In the genomic region with DNA sequence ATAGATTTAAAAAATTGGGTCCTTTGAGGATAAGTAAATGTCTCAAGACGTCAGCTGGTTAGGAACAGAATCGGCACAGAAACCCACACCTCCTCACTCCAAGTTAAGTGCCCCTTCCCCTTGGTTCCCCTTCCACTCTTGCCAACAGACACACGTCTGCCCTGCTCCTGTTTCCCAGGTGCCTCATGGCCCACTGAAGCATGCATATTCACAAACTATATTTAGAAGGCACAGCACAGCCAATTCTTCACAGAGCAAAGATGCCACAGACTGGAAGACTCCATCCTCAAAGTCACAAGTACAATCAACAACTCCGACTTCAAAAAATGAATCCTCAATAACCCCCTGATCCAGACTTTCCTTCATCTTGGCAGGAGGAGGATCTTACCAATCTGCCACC, we compare ENCODE assay signal across 25 cellular contexts.
"Had no signal": no experiment of that assay in that cellular context is flagged by ENCODE, and none has a peak within 500 bp of the region (broad histone marks: within the 10 kb centered on the region; RNA-seq: fewer than 3 reads in every experiment).

No MANE protein-coding gene starts in this region.

- H3K36me3 Mint-ChIP-seq: activated CD8-positive, alpha-beta memory T cell treated with anti-CD3 and anti-CD28 coated beads, Interleukin-2, amount 10 ng/mL, durations not matched to agents 7 days and 5 days; immature natural killer cell; naive B cell had no signal

- H3K36me3 ChIP-seq: breast epithelium, lower lobe of right lung, right lobe of liver, tibial nerve had no signal

- H3K27ac ChIP-seq: breast epithelium, epithelial cell of prostate, lower lobe of right lung, right lobe of liver, tibial nerve had no signal

- H3K4me1 Mint-ChIP-seq: activated B cell treated with CpG ODN at 0.5 μM for 24 hours, naive B cell had no signal

- H3K9me3 Mint-ChIP-seq: activated B cell treated with CpG ODN at 0.5 μM for 24 hours; central memory CD8-positive, alpha-beta T cell; immature natural killer cell; T-helper 2 cell treated with Interferon-gamma antibody and Interleukin-4, amounts not matched to agents 5 μg/mL and 100 μg/mL, for 36 hours had no signal

- H3K4me3 Mint-ChIP-seq: activated B cell treated with CpG ODN at 0.5 μM for 24 hours; activated CD4-positive, alpha-beta T cell treated with anti-CD3 and anti-CD28 coated beads for 36 hours; activated CD8-positive, alpha-beta memory T cell treated with anti-CD3 and anti-CD28 coated beads, Interleukin-2, amount 10 ng/mL, durations not matched to agents 7 days and 5 days; activated CD8-positive, alpha-beta T cell treated with anti-CD3 and anti-CD28 coated beads, Interleukin-2, amount 10 ng/mL, durations not matched to agents 7 days and 5 days; activated T-cell treated with anti-CD3 and anti-CD28 coated beads, Interleukin-2, amount 50 U/mL, for 72 hours; central memory CD8-positive, alpha-beta T cell; immature natural killer cell; T-helper 2 cell treated with Interferon-gamma antibody and Interleukin-4, amounts not matched to agents 5 μg/mL and 100 μg/mL, for 36 hours had no signal

- H3K4me1 ChIP-seq: breast epithelium, lower lobe of right lung, right lobe of liver had no signal

- H3K27ac Mint-ChIP-seq: activated B cell treated with CpG ODN at 0.5 μM for 24 hours; activated CD4-positive, alpha-beta T cell treated with anti-CD3 and anti-CD28 coated beads for 36 hours; activated CD8-positive, alpha-beta memory T cell treated with anti-CD3 and anti-CD28 coated beads, Interleukin-2, amount 10 ng/mL, durations not matched to agents 7 days and 5 days; activated CD8-positive, alpha-beta T cell treated with anti-CD3 and anti-CD28 coated beads, Interleukin-2, amount 10 ng/mL, durations not matched to agents 7 days and 5 days; activated naive CD4-positive, alpha-beta T cell treated with anti-CD3 and anti-CD28 coated beads, Interleukin-2, amount 50 U/mL, for 72 hours; activated T-cell treated with anti-CD3 and anti-CD28 coated beads, Interleukin-2, amount 50 U/mL, for 72 hours; immature natural killer cell; naive B cell; T-helper 2 cell treated with Interferon-gamma antibody and Interleukin-4, amounts not matched to agents 5 μg/mL and 100 μg/mL, for 36 hours had no signal

- H3K9me3 ChIP-seq: breast epithelium, lower lobe of right lung, right lobe of liver, tibial nerve had no signal

- H3K27me3 ChIP-seq: breast epithelium, right lobe of liver, tibial nerve had no signal

- ATAC-seq: activated CD4-positive, alpha-beta T cell treated with anti-CD3 and anti-CD28 coated beads for 36 hours; activated CD8-positive, alpha-beta memory T cell treated with anti-CD3 and anti-CD28 coated beads, Interleukin-2, amount 10 ng/mL, durations not matched to agents 7 days and 5 days; activated CD8-positive, alpha-beta T cell treated with anti-CD3 and anti-CD28 coated beads, Interleukin-2, amount 10 ng/mL, durations not matched to agents 7 days and 5 days; activated naive CD4-positive, alpha-beta T cell treated with anti-CD3 and anti-CD28 coated beads, Interleukin-2, amount 50 U/mL, for 72 hours; activated T-cell treated with anti-CD3 and anti-CD28 coated beads, Interleukin-2, amount 50 U/mL, for 72 hours; left colon; lower lobe of right lung; right lobe of liver had no signal

- H3K4me3 ChIP-seq: breast epithelium, lower lobe of right lung, right lobe of liver, tibial nerve had no signal

- DNase-seq: activated B cell treated with CpG ODN at 0.5 μM for 24 hours; activated CD4-positive, alpha-beta T cell treated with anti-CD3 and anti-CD28 coated beads for 36 hours; activated CD8-positive, alpha-beta memory T cell treated with anti-CD3 and anti-CD28 coated beads, Interleukin-2, amount 10 ng/mL, durations not matched to agents 7 days and 5 days; activated CD8-positive, alpha-beta T cell treated with anti-CD3 and anti-CD28 coated beads, Interleukin-2, amount 10 ng/mL, durations not matched to agents 7 days and 5 days; activated naive CD4-positive, alpha-beta T cell; activated T-cell treated with anti-CD3 and anti-CD28 coated beads for 4 hours; activated T-cell treated with anti-CD3 and anti-CD28 coated beads, Interleukin-2, amount 50 U/mL, for 72 hours; effector CD8-positive, alpha-beta T cell; hypothalamus; immature natural killer cell; kidney; left colon; lower lobe of right lung; mesendoderm; naive B cell; right lobe of liver; stimulated activated CD4-positive, alpha-beta T cell treated with anti-CD3 and anti-CD28 coated beads, Interleukin-2, amount 100 ng/mL, for 48 hours; stimulated activated naive CD4-positive, alpha-beta T cell treated with Interleukin-2 at 50 U/mL for 16 hours; T-helper 1 cell had no signal
